In the genomic region with DNA sequence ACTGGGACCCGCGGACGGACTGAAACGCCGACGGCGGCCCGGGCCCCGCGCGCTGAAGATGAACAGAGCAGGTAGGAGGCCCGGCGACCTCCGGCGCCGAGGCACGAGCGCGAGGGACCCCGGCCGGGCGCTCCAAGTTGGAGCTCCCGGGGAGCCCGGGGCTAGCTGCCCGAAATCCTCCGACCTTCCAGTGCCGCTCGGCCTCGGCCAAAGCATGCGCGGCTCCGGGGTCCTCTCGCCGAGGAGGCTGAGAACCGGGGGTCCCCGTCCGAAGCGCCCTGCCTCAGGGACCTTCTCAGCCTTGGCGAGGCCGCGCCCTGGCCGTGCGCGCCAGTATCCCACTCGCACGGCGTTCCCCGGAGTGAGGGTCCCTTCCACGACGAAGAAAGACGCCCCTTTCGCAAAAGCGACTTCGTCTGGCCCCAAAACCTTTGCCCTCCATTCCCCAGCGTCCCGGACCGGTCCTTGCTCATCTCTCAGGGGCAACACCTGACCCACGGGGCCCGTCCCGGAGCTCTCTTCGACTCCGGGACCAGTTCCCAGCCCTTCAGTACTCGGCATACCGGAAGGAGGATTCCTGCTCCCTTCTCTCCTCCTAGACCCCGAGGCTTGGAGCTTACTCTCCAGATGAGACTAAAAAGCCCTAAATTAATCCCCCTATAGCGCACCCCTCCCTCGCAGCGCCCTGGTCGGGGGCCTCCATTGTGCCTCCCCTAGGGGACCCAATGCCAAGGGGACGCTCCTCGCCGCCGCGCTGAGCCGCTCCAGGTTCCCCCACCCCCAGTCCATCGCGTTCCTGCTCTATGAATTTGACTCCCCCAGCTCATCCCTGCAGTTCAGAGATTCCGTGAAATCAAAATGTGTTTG, we compare ENCODE assay signal across 11 cellular contexts. TPM values are rescaled to one million over a fixed set of nuclear protein-coding genes. Genes with fewer than 3 reads are reported as not detected.
DNase-seq lines count a peak whose midpoint lies in the region; ATAC-seq and TF ChIP-seq lines count a peak whose summit lies in the region.
"Had no signal": no experiment of that assay in that cellular context is flagged by ENCODE, and none has a peak within 500 bp of the region (broad histone marks: within the 10 kb centered on the region; RNA-seq: fewer than 3 reads in every experiment).

No MANE protein-coding gene starts in this region.

- no peak overlapping the region for H3K27ac ChIP-seq in cardiac muscle cell
- peak overlapping the region; percentile 73 to 79 (median 76) for H3K27ac ChIP-seq in transverse colon
- H3K27ac ChIP-seq: KMS-11, VCaP had no signal

- intact Hi-C loops in transverse colon (cut with DNase I; ENCODE audit: low total_unique reads), result no loop called here

- H3K36me3 Mint-ChIP-seq in activated T-cell treated with anti-CD3 and anti-CD28 coated beads, Interleukin-2, amount 50 U/mL, for 4 hours (ENCODE audit: insufficient read depth), result no peaks in the 10 kb centered on the region
- H3K36me3 Mint-ChIP-seq in nephron (ENCODE audit: low read depth), result no peaks in the 10 kb centered on the region

- H3K36me3 ChIP-seq in cardiac muscle cell, result no peaks in the 10 kb centered on the region
- no peaks in the 10 kb centered on the region for H3K36me3 ChIP-seq in transverse colon
- H3K36me3 ChIP-seq: adrenal gland had no signal

- H3K4me1 ChIP-seq in cardiac muscle cell (ENCODE audit: low read depth) (no peaks in the 10 kb centered on the region), transverse colon (peaks cover 0 to 9% (median 2%) of the 10 kb centered on the region in 4 donors)
- H3K4me1 ChIP-seq: adrenal gland had no signal

- peak overlapping the region; percentile 16 for H3K4me3 Mint-ChIP-seq in activated T-cell treated with anti-CD3 and anti-CD28 coated beads, Interleukin-2, amount 50 U/mL, for 4 hours
- peak overlapping the region; percentile 90 to 94 (median 93) for H3K4me3 Mint-ChIP-seq in nephron

- peaks cover 7% of the 10 kb centered on the region for H3K4me1 Mint-ChIP-seq in activated T-cell treated with anti-CD3 and anti-CD28 coated beads, Interleukin-2, amount 50 U/mL, for 4 hours (ENCODE audit: low read depth)
- H3K4me1 Mint-ChIP-seq in nephron, result peaks cover 14% of the 10 kb centered on the region

- H3K9me3 ChIP-seq in cardiac muscle cell (ENCODE audit: low read depth) (no peaks in the 10 kb centered on the region), transverse colon (no peaks in the 10 kb centered on the region)
- H3K9me3 ChIP-seq: adrenal gland had no signal

- peaks cover 67% of the 10 kb centered on the region for H3K27me3 Mint-ChIP-seq in activated T-cell treated with anti-CD3 and anti-CD28 coated beads, Interleukin-2, amount 50 U/mL, for 4 hours (ENCODE audit: low read depth)
- peaks cover 73% of the 10 kb centered on the region for H3K27me3 Mint-ChIP-seq in nephron (ENCODE audit: low read depth)

- TF ChIP-seq CTCF in cardiac muscle cell (IDR thresholded peaks at IDR 0.05; ENCODE audit: low read depth, low read length) (no peak), nephron (IDR thresholded peaks at IDR 0.05; ENCODE audit: unreplicated experiment in 3 of 3) (no peak), transverse colon (IDR thresholded peaks at IDR 0.05) (no peak)

- no peak for TF ChIP-seq POLR2A in transverse colon (IDR thresholded peaks at IDR 0.05)

- no peaks in the 10 kb centered on the region for H3K9me3 Mint-ChIP-seq in activated T-cell treated with anti-CD3 and anti-CD28 coated beads, Interleukin-2, amount 50 U/mL, for 4 hours
- H3K9me3 Mint-ChIP-seq in nephron, result no peaks in the 10 kb centered on the region

- H3K27me3 ChIP-seq in cardiac muscle cell (peaks cover 50% of the 10 kb centered on the region), transverse colon (peaks cover 54% of the 10 kb centered on the region)

- 17 to 33% methylated on average over 14 to 64 of the region's 78 CpGs for WGBS in transverse colon (ENCODE audit: low coverage in 1 of 2), 2 donors

- no peak for ATAC-seq in activated T-cell treated with anti-CD3 and anti-CD28 coated beads, Interleukin-2, amount 50 U/mL, for 4 hours
- no peak for ATAC-seq in GM21526 (IDR thresholded peaks at IDR 0.05; ENCODE audit: low FRiP score, unreplicated experiment)
- no peak for ATAC-seq in HG03439 (IDR thresholded peaks at IDR 0.05; ENCODE audit: unreplicated experiment)
- no peak for ATAC-seq in HG03571 (IDR thresholded peaks at IDR 0.05; ENCODE audit: unreplicated experiment)

- in situ Hi-C loops in transverse colon (cut with MboI; ENCODE audit: low pct_ligation_motif_present in 1 of 4, low pct_unique_long_range_greater_than_20kb in 1 of 4, low sequenced_read_pairs in 3 of 4), result no loop called here

- no peak for TF ChIP-seq EP300 in transverse colon (IDR thresholded peaks at IDR 0.05; ENCODE audit: low read depth)

- peak overlapping the region; percentile 34 for H3K4me3 ChIP-seq in cardiac muscle cell
- H3K4me3 ChIP-seq in transverse colon, result peak overlapping the region; percentile 15 to 56 (median 38)

- DNase-seq in activated T-cell treated with anti-CD3 and anti-CD28 coated beads, Interleukin-2, amount 50 U/mL, for 4 hours, result no peak
- no peak for DNase-seq in activated T-cell treated with anti-CD3 and anti-CD28 coated beads, Interleukin-2, amount 50 U/mL, for 48 hours
- DNase-seq in cardiac muscle cell (ENCODE audit: low read depth in 1 of 2, low spot score in 1 of 2) (no peak), transverse colon (no peak)

- peak overlapping the region in 2 of 3 experiments; percentile 42 to 68 for H3K27ac Mint-ChIP-seq in nephron

RNA-seq across cellular contexts. Expression of a gene that starts 7.7 kb away (rescaled TPM):
- under 1 TPM in 2 of 3 donors, not detected in 1; 0.13 to 0.25 TPM for total RNA-seq in activated T-cell treated with anti-CD3 and anti-CD28 coated beads, Interleukin-2, amount 50 U/mL, for 4 hours
- 0.74 and 1.1 TPM in 2 replicates for total RNA-seq in cardiac muscle cell
- polyA plus RNA-seq in cardiac muscle cell, result 0.59 and 0.95 TPM in 2 replicates
- total RNA-seq in transverse colon, result 10 to 100 TPM in 2 of 4 donors, 1 to 10 TPM in 2; 5.6 to 15.9 (median 10.2) TPM
